In genomic region chr20:47887064-47887463, GRCh38 we compare ENCODE assay signal across 25 cellular contexts.
DNase-seq lines count a peak whose midpoint lies in the region; ATAC-seq, FAIRE-seq and TF ChIP-seq lines count a peak whose summit lies in the region.
"Had no signal": no experiment of that assay in that cellular context is flagged by ENCODE, and none has a peak within 500 bp of the region (broad histone marks: within the 10 kb centered on the region; RNA-seq: fewer than 3 reads in every experiment).

No MANE protein-coding gene starts in this region.

- intact Hi-C loops in HepG2 (cut with micrococcal nuclease; ENCODE audit: unreplicated experiment) (no loop called here), right lobe of liver (cut with DNase I) (no loop called here)

- H3K4me1 ChIP-seq in HepG2 (ENCODE audit: insufficient read depth, low read length) (peaks cover 20% of the 10 kb centered on the region), right lobe of liver (no peaks in the 10 kb centered on the region), osteoblast (ENCODE audit: insufficient read depth, low read length) (no peaks in the 10 kb centered on the region)
- H3K4me1 ChIP-seq: A549, BE2C had no signal

- no peak overlapping the region for H3K4me3 Mint-ChIP-seq in progenitor cell of endocrine pancreas (ENCODE audit: low read depth)
- no peak overlapping the region for H3K4me3 Mint-ChIP-seq in activated CD4-positive, alpha-beta memory T cell treated with anti-CD3 and anti-CD28 coated beads, Interleukin-2, amount 10 ng/mL, durations not matched to agents 7 days and 5 days
- H3K4me3 Mint-ChIP-seq: CD14-positive monocyte; CD4-positive, alpha-beta T cell had no signal

- H3K9me3 Mint-ChIP-seq in progenitor cell of endocrine pancreas (ENCODE audit: low read depth) = no peaks in the 10 kb centered on the region
- no peaks in the 10 kb centered on the region for H3K9me3 Mint-ChIP-seq in activated CD4-positive, alpha-beta memory T cell treated with anti-CD3 and anti-CD28 coated beads, Interleukin-2, amount 10 ng/mL, durations not matched to agents 7 days and 5 days
- H3K9me3 Mint-ChIP-seq: CD14-positive monocyte; CD4-positive, alpha-beta T cell had no signal

- in situ Hi-C loops in HepG2 (cut with HindIII; ENCODE audit: extremely low pct_ligation_motif_present, low pct_unique_long_range_greater_than_20kb) = no loop called here

- no peak for TF ChIP-seq CTCF in HepG2 (CRISPR knock-in tag; IDR thresholded peaks at IDR 0.05)
- no peak for TF ChIP-seq CTCF in right lobe of liver (IDR thresholded peaks at IDR 0.05)
- no peak for TF ChIP-seq CTCF in RWPE1 (conservative IDR thresholded peaks at IDR 0.05; ENCODE audit: low read depth)
- TF ChIP-seq CTCF in osteoblast (IDR thresholded peaks at IDR 0.05; ENCODE audit: extremely low read depth, low read depth, low read length) = no peak
- TF ChIP-seq CTCF in progenitor cell of endocrine pancreas (IDR thresholded peaks at IDR 0.05; ENCODE audit: unreplicated experiment) = no peak

- H3K36me3 Mint-ChIP-seq in progenitor cell of endocrine pancreas (ENCODE audit: insufficient read depth) = no peaks in the 10 kb centered on the region
- H3K36me3 Mint-ChIP-seq in activated CD4-positive, alpha-beta memory T cell treated with anti-CD3 and anti-CD28 coated beads, Interleukin-2, amount 10 ng/mL, durations not matched to agents 7 days and 5 days (ENCODE audit: low read depth) = no peaks in the 10 kb centered on the region
- H3K36me3 Mint-ChIP-seq: CD14-positive monocyte had no signal

- H4K20me1 ChIP-seq in HepG2 (ENCODE audit: insufficient read depth, low read length) = no peaks in the 10 kb centered on the region
- H4K20me1 ChIP-seq in osteoblast (ENCODE audit: insufficient read depth, low read length) = no peaks in the 10 kb centered on the region
- H4K20me1 ChIP-seq: BLaER1 treated with 17β-estradiol and CSF1 and Interleukin-3, amounts not matched to agents 10 nM and 100 nM had no signal

- TF ChIP-seq RAD21 in HepG2 (CRISPR knock-in tag; IDR thresholded peaks at IDR 0.05) = no peak; the same call in 1 of the 2 replicates

- ATAC-seq in HepG2 (peak; percentile 10), right lobe of liver (no peak)
- ATAC-seq: A549 had no signal

- H2AFZ ChIP-seq in HepG2 (ENCODE audit: low read length) (no peak overlapping the region), osteoblast (ENCODE audit: low read length) (no peak overlapping the region)

- DNase-seq in HepG2 (ENCODE audit: low spot score) = no peak
- DNase-seq in right lobe of liver = no peak
- no peak for DNase-seq in RWPE1 (ENCODE audit: low spot score)
- DNase-seq in osteoblast (ENCODE audit: insufficient read length, low spot score, missing footprints) = peak; percentile 31
- DNase-seq in progenitor cell of endocrine pancreas (ENCODE audit: low spot score, unreplicated experiment) = no peak
- no peak for DNase-seq in stimulated activated CD4-positive, alpha-beta T cell treated with anti-CD3 and anti-CD28 coated beads, Interleukin-15, amount 100 ng/mL, for 24 hours
- DNase-seq in activated CD4-positive, alpha-beta memory T cell treated with anti-CD3 and anti-CD28 coated beads, Interleukin-2, amount 10 ng/mL, durations not matched to agents 7 days and 5 days = no peak
- DNase-seq: 8988T; ACHN; AML-193; BE2C; Calu3; CD4-positive, alpha-beta T cell; COR-L47; DMS53; DMS79 treated with DMSO at 0.1 percent for 48 hours; GF-D8; GOT3; H7; HCEC 1CT had no signal

- H3K27ac ChIP-seq in HepG2 (ENCODE audit: extremely low read length, insufficient read depth, low read length) = no peak overlapping the region
- H3K27ac ChIP-seq in right lobe of liver = no peak overlapping the region
- H3K27ac ChIP-seq in RWPE1 = peak overlapping the region; percentile 22; the same call in 1 of the 2 replicates
- no peak overlapping the region for H3K27ac ChIP-seq in osteoblast (ENCODE audit: low read depth, low read length)
- H3K27ac ChIP-seq: A549; BLaER1 treated with 17β-estradiol and CSF1 and Interleukin-3, amounts not matched to agents 10 nM and 100 nM had no signal

- H3K4me1 Mint-ChIP-seq in progenitor cell of endocrine pancreas (ENCODE audit: low read depth) = peaks cover 11% of the 10 kb centered on the region
- no peaks in the 10 kb centered on the region for H3K4me1 Mint-ChIP-seq in activated CD4-positive, alpha-beta memory T cell treated with anti-CD3 and anti-CD28 coated beads, Interleukin-2, amount 10 ng/mL, durations not matched to agents 7 days and 5 days
- H3K4me1 Mint-ChIP-seq: CD14-positive monocyte had no signal

- POLR2A ChIA-PET in HepG2 (lab: Yijun Ruan, JAX) (no interaction called here), RWPE1 (lab: Yijun Ruan, JAX; ENCODE audit: low non-redundant PET) (no interaction called here)
- POLR2A ChIA-PET in activated CD4-positive, alpha-beta memory T cell treated with anti-CD3 and anti-CD28 coated beads, Interleukin-2, amount 10 ng/mL, durations not matched to agents 7 days and 5 days (lab: Charles Lee) = no interaction called here

- CTCF ChIA-PET in HepG2 (lab: Yijun Ruan, JAX; ENCODE audit: low intra/inter-chr PET ratio, low total read pairs) = no interaction called here
- CTCF ChIA-PET in RWPE1 (lab: Yijun Ruan, JAX) = interaction anchor here (1.0 kb wide), 1 partner anchor 101 kb away, joined by 3 read pairs; no protein-coding TSS in a partner anchor
- CTCF ChIA-PET in activated CD4-positive, alpha-beta memory T cell treated with anti-CD3 and anti-CD28 coated beads, Interleukin-2, amount 10 ng/mL, durations not matched to agents 7 days and 5 days (lab: Charles Lee) = no interaction called here

- H3K27me3 Mint-ChIP-seq in progenitor cell of endocrine pancreas = peaks cover 5% of the 10 kb centered on the region
- H3K27me3 Mint-ChIP-seq in activated CD4-positive, alpha-beta memory T cell treated with anti-CD3 and anti-CD28 coated beads, Interleukin-2, amount 10 ng/mL, durations not matched to agents 7 days and 5 days = peaks cover 3% of the 10 kb centered on the region
- H3K27me3 Mint-ChIP-seq: CD4-positive, alpha-beta T cell had no signal

- H3K9me3 ChIP-seq in HepG2 (ENCODE audit: low read length) = no peaks in the 10 kb centered on the region
- no peaks in the 10 kb centered on the region for H3K9me3 ChIP-seq in right lobe of liver
- H3K9me3 ChIP-seq in osteoblast (ENCODE audit: low read depth, low read length) = no peaks in the 10 kb centered on the region
- H3K9me3 ChIP-seq: A549; BE2C; BLaER1 treated with 17β-estradiol and CSF1 and Interleukin-3, amounts not matched to agents 10 nM and 100 nM had no signal

- FAIRE-seq in HepG2 (lab: Jason Lieb, UNC) = no peak
- FAIRE-seq: A549, GM12891, GM18507 had no signal

- H3K79me2 ChIP-seq in HepG2 (ENCODE audit: insufficient read depth, low read length) (no peaks in the 10 kb centered on the region), osteoblast (ENCODE audit: insufficient read depth, low read length) (no peaks in the 10 kb centered on the region)

- BruUV-seq in HepG2 (replicated peaks; lab: Mats Ljungman, UMichigan) = no TSS peak

- peak overlapping the region; percentile 10 for H3K27ac Mint-ChIP-seq in progenitor cell of endocrine pancreas
- no peak overlapping the region for H3K27ac Mint-ChIP-seq in activated CD4-positive, alpha-beta memory T cell treated with anti-CD3 and anti-CD28 coated beads, Interleukin-2, amount 10 ng/mL, durations not matched to agents 7 days and 5 days
- H3K27ac Mint-ChIP-seq: CD14-positive monocyte; CD4-positive, alpha-beta T cell had no signal

- H3K4me3 ChIP-seq in HepG2 (replicated peaks in 1 of 3; ENCODE audit: insufficient read depth in 1 of 3, low read depth in 2 of 3, low read length in 3 of 3) (peak overlapping the region in 1 of 3 experiments; percentile 14; a peak in 1 of 6 replicates), right lobe of liver (no peak overlapping the region), osteoblast (ENCODE audit: insufficient read depth, low read length) (no peak overlapping the region)
- H3K4me3 ChIP-seq: A549; BLaER1 treated with 17β-estradiol and CSF1 and Interleukin-3, amounts not matched to agents 10 nM and 100 nM had no signal

- H3K4me2 ChIP-seq in HepG2 (ENCODE audit: low read depth, low read length) (peak overlapping the region; percentile 51), osteoblast (ENCODE audit: insufficient read depth, low read length) (no peak overlapping the region)
- H3K4me2 ChIP-seq: A549; BLaER1 treated with 17β-estradiol and CSF1 and Interleukin-3, amounts not matched to agents 10 nM and 100 nM had no signal

- peaks cover 2 to 35% of the 10 kb centered on the region in 2 experiments; a peak in 4 of 5 replicates for H3K27me3 ChIP-seq in HepG2 (ENCODE audit: control insufficient read depth in 1 of 2, insufficient read depth in 2 of 2, low read length in 2 of 2)
- H3K27me3 ChIP-seq in right lobe of liver = no peaks in the 10 kb centered on the region
- H3K27me3 ChIP-seq in osteoblast (ENCODE audit: insufficient read depth, low read length) = no peaks in the 10 kb centered on the region
- H3K27me3 ChIP-seq: BE2C; BLaER1 treated with 17β-estradiol and CSF1 and Interleukin-3, amounts not matched to agents 10 nM and 100 nM had no signal

- TF ChIP-seq POLR2A in HepG2 (IDR thresholded peaks at IDR 0.05; ENCODE audit: insufficient read depth in 1 of 2, low read depth in 2 of 2, low read length in 2 of 2) = no peak
- TF ChIP-seq POLR2A in right lobe of liver (IDR thresholded peaks at IDR 0.05) = no peak

- no peak overlapping the region for H3K9ac ChIP-seq in HepG2 (ENCODE audit: insufficient read depth, low read depth, low read length)
- H3K9ac ChIP-seq: BLaER1 treated with 17β-estradiol and CSF1 and Interleukin-3, amounts not matched to agents 10 nM and 100 nM had no signal

- H3K36me3 ChIP-seq in HepG2 (replicated peaks in 1 of 2; ENCODE audit: control insufficient read depth in 1 of 2, insufficient read depth in 2 of 2, low read length in 2 of 2) = no peaks in the 10 kb centered on the region
- no peaks in the 10 kb centered on the region for H3K36me3 ChIP-seq in right lobe of liver
- no peaks in the 10 kb centered on the region for H3K36me3 ChIP-seq in osteoblast (ENCODE audit: insufficient read depth, low read length)
- H3K36me3 ChIP-seq: BE2C; BLaER1 treated with 17β-estradiol and CSF1 and Interleukin-3, amounts not matched to agents 10 nM and 100 nM had no signal

- no peak for TF ChIP-seq EP300 in HepG2 (IDR thresholded peaks at IDR 0.05; ENCODE audit: low read depth in 2 of 2, low read length in 2 of 2)
- no peak for TF ChIP-seq EP300 in HepG2 (CRISPR knock-in tag; IDR thresholded peaks at IDR 0.05; ENCODE audit: borderline replicate concordance)

- WGBS in HepG2 (ENCODE audit: low lambda C conversion rate) = 45% methylated on average over 8 of the region's 8 CpGs
- 40% methylated on average over 1 of the region's 8 CpGs for WGBS in right lobe of liver (ENCODE audit: insufficient coverage, low coverage, low lambda C conversion rate, missing lambda C conversion rate)

TF ChIP-seq in HepG2, 621 proteins besides CTCF, POLR2A, EP300 and RAD21 (continues in another document):
- TF ChIP-seq RFXAP (CRISPR knock-in tag; IDR thresholded peaks at IDR 0.05; ENCODE audit: borderline replicate concordance) = peak; percentile 69; the same call in 1 of the 2 replicates
- TF ChIP-seq SP1 (IDR thresholded peaks at IDR 0.05) = no peak
- no peak for TF ChIP-seq SP1 (CRISPR knock-in tag; IDR thresholded peaks at IDR 0.05)
- TF ChIP-seq MAF1 (CRISPR knock-in tag; IDR thresholded peaks at IDR 0.05; ENCODE audit: borderline replicate concordance) = no peak
- 0 out of 2 replicates have a peak, but pooled peaks have one; percentile 33 for TF ChIP-seq HDAC1 (CRISPR knock-in tag; IDR thresholded peaks at IDR 0.05)
